11 cellular contexts compared by ENCODE assay signal in the genomic region with DNA sequence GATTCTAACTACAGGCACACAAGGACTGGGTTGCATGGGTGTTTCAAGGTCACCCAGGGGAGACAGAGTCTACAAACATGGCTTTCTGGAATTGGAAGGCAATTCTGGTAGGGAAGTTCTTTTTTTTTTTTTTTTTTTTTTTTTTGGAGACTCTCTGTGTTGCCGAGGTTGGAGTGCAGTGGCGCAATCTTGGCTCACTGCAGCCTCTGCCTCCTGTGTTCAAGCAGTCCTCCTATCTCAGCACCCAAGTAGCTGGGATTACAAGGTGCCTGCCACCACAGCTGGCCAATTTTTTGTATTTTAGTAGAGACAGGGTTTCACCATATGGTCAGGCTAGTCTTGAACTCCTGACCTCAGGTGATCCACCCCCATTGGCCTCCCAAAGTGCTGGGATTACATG.
"Had no signal": no experiment of that assay in that cellular context is flagged by ENCODE, and none has a peak within 500 bp of the region (broad histone marks: within the 10 kb centered on the region; RNA-seq: fewer than 3 reads in every experiment).

No MANE protein-coding gene starts in this region.

- DNase-seq: GM23248, GOT3, H7, H9, HCEC 1CT, HFFc6 had no signal

- ATAC-seq: GM23338, HCT116 had no signal

- H3K36me3 ChIP-seq: HAP-1 had no signal

- H3K9ac ChIP-seq: GM23248 had no signal

- H3K4me1 Mint-ChIP-seq: GM23338, H9 had no signal

- H3K27ac ChIP-seq: GM23248 had no signal

- H3K4me2 ChIP-seq: GM23338 had no signal

- FAIRE-seq: H1, H54 had no signal

- H2AFZ ChIP-seq: GM23248, GM23338 had no signal

- H3K4me1 ChIP-seq: HAP-1 had no signal

- H3K27ac Mint-ChIP-seq: GM23338, H9, HFFc6 had no signal

- H3K4me3 ChIP-seq: GM23248, GM23338, HAP-1 had no signal

- H3K4me3 Mint-ChIP-seq: GM23338, H9, HFFc6 had no signal
